In genomic region chr14:34678735-34679134, GRCh38 we compare ENCODE assay signal across 20 cellular contexts. TPM values are rescaled to one million over a fixed set of nuclear protein-coding genes. Genes with fewer than 3 reads are reported as not detected.
DNase-seq lines count a peak whose midpoint lies in the region; ATAC-seq, FAIRE-seq and TF ChIP-seq lines count a peak whose summit lies in the region.
"Had no signal": no experiment of that assay in that cellular context is flagged by ENCODE, and none has a peak within 500 bp of the region (broad histone marks: within the 10 kb centered on the region; RNA-seq: fewer than 3 reads in every experiment).

No MANE protein-coding gene starts in this region.

- POLR2A ChIA-PET in HepG2 (lab: Yijun Ruan, JAX): no interaction called here

- peaks cover 0 to 4% (median 0%) of the 10 kb centered on the region in 5 experiments for H3K9me3 Mint-ChIP-seq in brain
- no peaks in the 10 kb centered on the region for H3K9me3 Mint-ChIP-seq in nephron
- H3K9me3 Mint-ChIP-seq: HFFc6 had no signal

- WGBS in HepG2 (ENCODE audit: low lambda C conversion rate): 74% methylated on average over 8 of the region's 8 CpGs
- 94% methylated on average over 7 of the region's 8 CpGs for WGBS in right lobe of liver (ENCODE audit: insufficient coverage, low coverage, low lambda C conversion rate, missing lambda C conversion rate)
- 84 to 88% methylated on average over 8 of the region's 8 CpGs for WGBS in tibial nerve, 2 donors

- BruUV-seq in HepG2 (replicated peaks; lab: Mats Ljungman, UMichigan): no TSS peak

- H3K4me3 Mint-ChIP-seq in brain (no peak overlapping the region), nephron (peak overlapping the region in 1 of 3 experiments; percentile 12)

- H3K27me3 Mint-ChIP-seq in brain: peaks cover 10% of the 10 kb centered on the region
- no peaks in the 10 kb centered on the region for H3K27me3 Mint-ChIP-seq in nephron (ENCODE audit: low read depth)

- no peaks in the 10 kb centered on the region for H3K79me2 ChIP-seq in HepG2 (ENCODE audit: insufficient read depth, low read length)

- no peak overlapping the region for H3K4me2 ChIP-seq in HepG2 (ENCODE audit: low read depth, low read length)
- H3K4me2 ChIP-seq: BLaER1 had no signal

- H3K36me3 Mint-ChIP-seq in brain (no peaks in the 10 kb centered on the region), nephron (ENCODE audit: low read depth) (no peaks in the 10 kb centered on the region)

- CTCF ChIA-PET in HepG2 (lab: Yijun Ruan, JAX; ENCODE audit: low intra/inter-chr PET ratio, low total read pairs): no interaction called here

- TF ChIP-seq POLR2A in HepG2 (IDR thresholded peaks at IDR 0.05; ENCODE audit: insufficient read depth in 1 of 2, low read depth in 2 of 2, low read length in 2 of 2) (no peak), right lobe of liver (IDR thresholded peaks at IDR 0.05) (no peak), tibial nerve (IDR thresholded peaks at IDR 0.05) (no peak)

- peak overlapping the region; percentile 16 for H2AFZ ChIP-seq in HepG2 (ENCODE audit: low read length)

- no peak for FAIRE-seq in HepG2 (lab: Jason Lieb, UNC)
- FAIRE-seq: GM12878, GM18507, H1 had no signal

- no peaks in the 10 kb centered on the region for H3K36me3 ChIP-seq in HepG2 (replicated peaks in 1 of 2; ENCODE audit: control insufficient read depth in 1 of 2, insufficient read depth in 2 of 2, low read length in 2 of 2)
- no peaks in the 10 kb centered on the region for H3K36me3 ChIP-seq in right lobe of liver
- H3K36me3 ChIP-seq in tibial nerve: no peaks in the 10 kb centered on the region
- H3K36me3 ChIP-seq: BLaER1 had no signal

- DNase-seq in HepG2 (ENCODE audit: low spot score) (no peak), right lobe of liver (no peak), tibial nerve (ENCODE audit: low spot score in 2 of 2) (no peak), sciatic nerve (ENCODE audit: low spot score) (no peak), CD1c-positive myeloid dendritic cell (ENCODE audit: extremely low spot score) (no peak)
- DNase-seq: DND-41, GDM1, HFFc6, Karpas-422, MM.1S, NCI-H1092 treated with DMSO at 0.1 percent for 48 hours, NCI-H2081 treated with DMSO at 0.1 percent for 48 hours, SIG-M5 had no signal

- H3K27ac ChIP-seq in HepG2 (ENCODE audit: extremely low read length, insufficient read depth, low read length): no peak overlapping the region
- H3K27ac ChIP-seq in right lobe of liver: no peak overlapping the region
- H3K27ac ChIP-seq in tibial nerve: peak overlapping the region in 3 of 4 donors; percentile 35 to 83 (median 79)
- H3K27ac ChIP-seq: BLaER1 had no signal

- TF ChIP-seq RAD21 in HepG2 (CRISPR knock-in tag; IDR thresholded peaks at IDR 0.05): no peak

- TF ChIP-seq EP300 in HepG2 (IDR thresholded peaks at IDR 0.05; ENCODE audit: low read depth in 2 of 2, low read length in 2 of 2) (no peak), HepG2 (CRISPR knock-in tag; IDR thresholded peaks at IDR 0.05; ENCODE audit: borderline replicate concordance) (no peak), tibial nerve (IDR thresholded peaks at IDR 0.05) (no peak)

- TF ChIP-seq CTCF in HepG2 (CRISPR knock-in tag; IDR thresholded peaks at IDR 0.05): no peak
- TF ChIP-seq CTCF in right lobe of liver (IDR thresholded peaks at IDR 0.05): no peak
- no peak for TF ChIP-seq CTCF in brain (conservative IDR thresholded peaks at IDR 0.05)
- TF ChIP-seq CTCF in nephron (IDR thresholded peaks at IDR 0.05; ENCODE audit: unreplicated experiment in 3 of 3): no peak
- no peak for TF ChIP-seq CTCF in tibial nerve (IDR thresholded peaks at IDR 0.05)

- intact Hi-C loops in HepG2 (cut with micrococcal nuclease; ENCODE audit: unreplicated experiment): loop anchor here (10.0 kb wide), 2 partner anchors 236 to 446 kb away; partner anchors contain the start of genes PPP2R3C and PRORP
- intact Hi-C loops in right lobe of liver (cut with DNase I): loop anchor here in 1 of 2 donors (10.0 kb wide), 1 partner anchor 46 kb away; no protein-coding TSS in a partner anchor
- intact Hi-C loops in sciatic nerve (cut with DNase I): no loop called here

- H3K4me1 Mint-ChIP-seq in brain (peaks cover 36% of the 10 kb centered on the region), nephron (peaks cover 36% of the 10 kb centered on the region)

- no peak overlapping the region for H3K9ac ChIP-seq in HepG2 (ENCODE audit: insufficient read depth, low read depth, low read length)
- H3K9ac ChIP-seq: BLaER1 had no signal

- H4K20me1 ChIP-seq in HepG2 (ENCODE audit: insufficient read depth, low read length): no peaks in the 10 kb centered on the region
- H4K20me1 ChIP-seq: BLaER1 had no signal

- ATAC-seq in HepG2 (no peak), right lobe of liver (no peak), sciatic nerve (no peak), GM19463 (IDR thresholded peaks at IDR 0.05; ENCODE audit: unreplicated experiment) (no peak)
- ATAC-seq: GM12878 had no signal

- H3K4me1 ChIP-seq in HepG2 (ENCODE audit: insufficient read depth, low read length) (peaks cover 38% of the 10 kb centered on the region), right lobe of liver (peaks cover 0 to 15% (median 0%) of the 10 kb centered on the region in 4 donors), tibial nerve (no peaks in the 10 kb centered on the region)
- H3K4me1 ChIP-seq: BLaER1 had no signal

- H3K27ac Mint-ChIP-seq in brain (peak overlapping the region in 3 of 5 experiments; percentile 69 to 90 (median 89)), nephron (peak overlapping the region; percentile 67 to 94 (median 69))
- H3K27ac Mint-ChIP-seq: HFFc6 had no signal

- in situ Hi-C loops in HepG2 (cut with HindIII; ENCODE audit: extremely low pct_ligation_motif_present, low pct_unique_long_range_greater_than_20kb): no loop called here

- H3K9me3 ChIP-seq in HepG2 (ENCODE audit: low read length) (no peaks in the 10 kb centered on the region), right lobe of liver (no peaks in the 10 kb centered on the region), tibial nerve (no peaks in the 10 kb centered on the region)
- H3K9me3 ChIP-seq: BLaER1 had no signal

- peaks cover 0 to 2% of the 10 kb centered on the region in 2 experiments; a peak in 3 of 5 replicates for H3K27me3 ChIP-seq in HepG2 (ENCODE audit: control insufficient read depth in 1 of 2, insufficient read depth in 2 of 2, low read length in 2 of 2)
- H3K27me3 ChIP-seq in right lobe of liver: no peaks in the 10 kb centered on the region
- no peaks in the 10 kb centered on the region for H3K27me3 ChIP-seq in tibial nerve
- H3K27me3 ChIP-seq: BLaER1 had no signal

- H3K4me3 ChIP-seq in HepG2 (replicated peaks in 1 of 3; ENCODE audit: insufficient read depth in 1 of 3, low read depth in 2 of 3, low read length in 3 of 3): no peak overlapping the region
- H3K4me3 ChIP-seq in right lobe of liver: no peak overlapping the region
- no peak overlapping the region for H3K4me3 ChIP-seq in tibial nerve
- H3K4me3 ChIP-seq: BLaER1, GM12878 had no signal

RNA-seq across cellular contexts. Expression of gene CFL2, which starts 35.7 kb away (rescaled TPM):
- total RNA-seq in HepG2 (2016; rRNA removed; fragmentation: Illumina TruSeq; extraction: Trizol): 158 and 301 TPM in 2 replicates
- total RNA-seq in HepG2 (2016; cell fraction: cytosol; rRNA removed; fragmentation: Illumina TruSeq; extraction: Trizol; ENCODE audit: low read depth): 28.5 and 36.5 TPM in 2 replicates
- 158 and 295 TPM in 2 replicates for total RNA-seq in HepG2 (2016; cell fraction: insoluble cytoplasmic fraction; rRNA removed; fragmentation: Illumina TruSeq; extraction: Trizol)
- 108 and 127 TPM in 2 replicates for total RNA-seq in HepG2 (2016; cell fraction: membrane; rRNA removed; fragmentation: Illumina TruSeq; extraction: Trizol)
- total RNA-seq in HepG2 (2016; cell fraction: nucleus; rRNA removed; fragmentation: Illumina TruSeq; extraction: Trizol): 85.5 and 89.1 TPM in 2 replicates
- polyA plus RNA-seq in HepG2 (2011; rRNA removed): 68.8 and 114 TPM in 2 replicates
- 44.2 and 78.0 TPM in 2 replicates for polyA plus RNA-seq in HepG2 (2011; cell fraction: cytosol; rRNA removed)
- 22.8 and 33.8 TPM in 2 replicates for polyA plus RNA-seq in HepG2 (2011; cell fraction: nucleus; rRNA removed)
- 145 and 207 TPM in 2 replicates for polyA plus RNA-seq in HepG2 (2012)
- 96.7 and 98.0 TPM in 2 replicates for polyA plus RNA-seq in HepG2 (2016; cell fraction: cytosol; fragmentation: Illumina TruSeq; extraction: Trizol; ENCODE audit: low read depth)
- polyA plus RNA-seq in HepG2 (2016; cell fraction: insoluble cytoplasmic fraction; fragmentation: Illumina TruSeq; extraction: Trizol; ENCODE audit: low read depth): 414 and 424 TPM in 2 replicates
- 172 and 187 TPM in 2 replicates for polyA plus RNA-seq in HepG2 (2016; cell fraction: membrane; fragmentation: Illumina TruSeq; extraction: Trizol; ENCODE audit: low read depth)
- 152 and 161 TPM in 2 replicates for polyA plus RNA-seq in HepG2 (2016; cell fraction: nucleus; fragmentation: Illumina TruSeq; extraction: Trizol; ENCODE audit: insufficient read depth, low read depth)
- 34.1 and 43.7 TPM in 2 replicates for polyA minus RNA-seq in HepG2 (2011; rRNA and poly(A)+ RNA removed; ENCODE audit: low replicate concordance)
- 94.3 and 108 TPM in 2 replicates for polyA minus RNA-seq in HepG2 (2011; cell fraction: cytosol; rRNA and poly(A)+ RNA removed)
- 50.5 and 53.0 TPM in 2 replicates for polyA minus RNA-seq in HepG2 (2011; cell fraction: nucleus; rRNA and poly(A)+ RNA removed)
- total RNA-seq in right lobe of liver: 10 to 100 TPM; 74.2 to 95.3 (median 78.3) TPM
- polyA plus RNA-seq in brain (ENCODE audit: insufficient read depth, low read depth, low replicate concordance): 79.6 TPM
- total RNA-seq in tibial nerve: 10 to 100 TPM; 36.6 to 99.6 (median 82.3) TPM
- 101 TPM for total RNA-seq in sciatic nerve

RNA-seq across cellular contexts. Expression of gene SNX6, which starts 48.8 kb away (rescaled TPM):
- total RNA-seq in HepG2 (2016; rRNA removed; fragmentation: Illumina TruSeq; extraction: Trizol) (169 and 318 TPM in 2 replicates), right lobe of liver (10 to 100 TPM; 16.4 to 49.7 (median 31.5) TPM), tibial nerve (100 to 1,000 TPM in 1 of 4 donors, 10 to 100 TPM in 3; 60.8 to 118 (median 80.5) TPM), sciatic nerve (101 TPM)
- total RNA-seq in HepG2 (2016; cell fraction: cytosol; rRNA removed; fragmentation: Illumina TruSeq; extraction: Trizol; ENCODE audit: low read depth): 67.9 and 79.2 TPM in 2 replicates
- 184 and 327 TPM in 2 replicates for total RNA-seq in HepG2 (2016; cell fraction: insoluble cytoplasmic fraction; rRNA removed; fragmentation: Illumina TruSeq; extraction: Trizol)
- 78.6 and 93.2 TPM in 2 replicates for total RNA-seq in HepG2 (2016; cell fraction: membrane; rRNA removed; fragmentation: Illumina TruSeq; extraction: Trizol)
- total RNA-seq in HepG2 (2016; cell fraction: nucleus; rRNA removed; fragmentation: Illumina TruSeq; extraction: Trizol): 97.5 and 107 TPM in 2 replicates
- polyA plus RNA-seq in HepG2 (2011; rRNA removed) (62.9 and 92.3 TPM in 2 replicates), brain (ENCODE audit: insufficient read depth, low read depth, low replicate concordance) (41.8 TPM)
- polyA plus RNA-seq in HepG2 (2011; cell fraction: cytosol; rRNA removed): 74.8 and 134 TPM in 2 replicates
- 34.5 and 35.1 TPM in 2 replicates for polyA plus RNA-seq in HepG2 (2011; cell fraction: nucleus; rRNA removed)
- polyA plus RNA-seq in HepG2 (2012): 116 and 119 TPM in 2 replicates
- polyA plus RNA-seq in HepG2 (2016; cell fraction: cytosol; fragmentation: Illumina TruSeq; extraction: Trizol; ENCODE audit: low read depth): 18.7 and 19.1 TPM in 2 replicates
- polyA plus RNA-seq in HepG2 (2016; cell fraction: insoluble cytoplasmic fraction; fragmentation: Illumina TruSeq; extraction: Trizol; ENCODE audit: low read depth): 235 and 273 TPM in 2 replicates
- 37.8 and 44.2 TPM in 2 replicates for polyA plus RNA-seq in HepG2 (2016; cell fraction: membrane; fragmentation: Illumina TruSeq; extraction: Trizol; ENCODE audit: low read depth)
- polyA plus RNA-seq in HepG2 (2016; cell fraction: nucleus; fragmentation: Illumina TruSeq; extraction: Trizol; ENCODE audit: insufficient read depth, low read depth): 96.4 and 106 TPM in 2 replicates
- polyA minus RNA-seq in HepG2 (2011; rRNA and poly(A)+ RNA removed; ENCODE audit: low replicate concordance): 13.3 and 24.5 TPM in 2 replicates
- polyA minus RNA-seq in HepG2 (2011; cell fraction: cytosol; rRNA and poly(A)+ RNA removed): 61.6 and 73.7 TPM in 2 replicates
- polyA minus RNA-seq in HepG2 (2011; cell fraction: nucleus; rRNA and poly(A)+ RNA removed): 120 TPM in 2 replicates

Comparison
In these comparisons a context has a peak if more than half of its experiments do, and no peak if none do; other contexts are left out.
1. H3K27ac ChIP-seq: peak in tibial nerve (3 of 4); none in HepG2 (single experiment) and right lobe of liver (0 of 3).